ENCODE assay signal across 1 cellular context in genomic region chr1:228212966-228213844, GRCh38.
TF ChIP-seq lines count a peak whose summit lies in the region.

No MANE protein-coding gene starts in this region.

TF ChIP-seq in HepG2, 621 proteins besides CTCF, POLR2A, EP300 and RAD21 (continued from another document and continues in another):
- TF ChIP-seq SNAPC4 (CRISPR knock-in tag; IDR thresholded peaks at IDR 0.05) (no peak), SP1 (IDR thresholded peaks at IDR 0.05) (no peak), SP1 (CRISPR knock-in tag; IDR thresholded peaks at IDR 0.05) (0 out of 2 replicates have a peak, but pooled peaks have one; percentile 49), ZNF646 (CRISPR knock-in tag; IDR thresholded peaks at IDR 0.05) (no peak), ZNF83 (CRISPR knock-in tag; IDR thresholded peaks at IDR 0.05; ENCODE audit: borderline replicate concordance) (no peak), STAT6 (CRISPR knock-in tag; IDR thresholded peaks at IDR 0.05; ENCODE audit: borderline replicate concordance) (no peak), BCL6 (CRISPR knock-in tag; IDR thresholded peaks at IDR 0.05) (peak; percentile 26; the same call in 1 of the 2 replicates), HNRNPLL (IDR thresholded peaks at IDR 0.05; ENCODE audit: low read depth, low read length, poor library complexity, severe bottlenecking) (peak; percentile 56), ZNF282 (IDR thresholded peaks at IDR 0.05; ENCODE audit: partially characterized antibody) (no peak), ZNF747 (CRISPR knock-in tag; IDR thresholded peaks at IDR 0.05; ENCODE audit: borderline replicate concordance) (no peak), ZNF260 (CRISPR knock-in tag; IDR thresholded peaks at IDR 0.05; ENCODE audit: borderline replicate concordance, low read depth) (no peak), IRF9 (CRISPR knock-in tag; IDR thresholded peaks at IDR 0.05; ENCODE audit: borderline replicate concordance) (no peak), ZNF10 (CRISPR knock-in tag; IDR thresholded peaks at IDR 0.05; ENCODE audit: borderline replicate concordance, low read depth) (no peak), MYC (CRISPR knock-in tag; IDR thresholded peaks at IDR 0.05; ENCODE audit: borderline replicate concordance) (no peak), ZNF768 (CRISPR knock-in tag; IDR thresholded peaks at IDR 0.05) (no peak), RXRA (CRISPR knock-in tag; IDR thresholded peaks at IDR 0.05) (no peak), ZNF615 (CRISPR knock-in tag; IDR thresholded peaks at IDR 0.05; ENCODE audit: borderline replicate concordance) (no peak), ZNF704 (CRISPR knock-in tag; IDR thresholded peaks at IDR 0.05; ENCODE audit: borderline replicate concordance) (no peak), MAX (IDR thresholded peaks at IDR 0.05) (peak; percentile 59), ZNF503 (CRISPR knock-in tag; IDR thresholded peaks at IDR 0.05) (no peak), TMF1 (CRISPR knock-in tag; IDR thresholded peaks at IDR 0.05; ENCODE audit: low read depth) (no peak), KMT2B (CRISPR knock-in tag; IDR thresholded peaks at IDR 0.05) (0 out of 2 replicates have a peak, but pooled peaks have one; percentile 35), GATAD2A (CRISPR knock-in tag; IDR thresholded peaks at IDR 0.05) (0 out of 2 replicates have a peak, but pooled peaks have one; percentile 15), DDIT3 (CRISPR knock-in tag; IDR thresholded peaks at IDR 0.05) (no peak), MAZ (IDR thresholded peaks at IDR 0.05; ENCODE audit: borderline replicate concordance, low read depth, low read length) (0 out of 2 replicates have a peak, but pooled peaks have one; percentile 30), MAZ (CRISPR knock-in tag; IDR thresholded peaks at IDR 0.05; ENCODE audit: low read depth) (peak; percentile 64; the same call in 1 of the 2 replicates), ZFP36L1 (CRISPR knock-in tag; IDR thresholded peaks at IDR 0.05) (no peak), ZNF414 (CRISPR knock-in tag; IDR thresholded peaks at IDR 0.05) (no peak), ZNF891 (CRISPR knock-in tag; IDR thresholded peaks at IDR 0.05) (no peak), CBFB (CRISPR knock-in tag; IDR thresholded peaks at IDR 0.05) (no peak), KAT8 (CRISPR knock-in tag; IDR thresholded peaks at IDR 0.05) (no peak), ZNF556 (CRISPR knock-in tag; IDR thresholded peaks at IDR 0.05; ENCODE audit: borderline replicate concordance) (no peak), CENPX (CRISPR knock-in tag; IDR thresholded peaks at IDR 0.05) (no peak), MXD4 (CRISPR knock-in tag; IDR thresholded peaks at IDR 0.05) (no peak), HOXA3 (CRISPR knock-in tag; IDR thresholded peaks at IDR 0.05) (no peak)
